In the genomic region with DNA sequence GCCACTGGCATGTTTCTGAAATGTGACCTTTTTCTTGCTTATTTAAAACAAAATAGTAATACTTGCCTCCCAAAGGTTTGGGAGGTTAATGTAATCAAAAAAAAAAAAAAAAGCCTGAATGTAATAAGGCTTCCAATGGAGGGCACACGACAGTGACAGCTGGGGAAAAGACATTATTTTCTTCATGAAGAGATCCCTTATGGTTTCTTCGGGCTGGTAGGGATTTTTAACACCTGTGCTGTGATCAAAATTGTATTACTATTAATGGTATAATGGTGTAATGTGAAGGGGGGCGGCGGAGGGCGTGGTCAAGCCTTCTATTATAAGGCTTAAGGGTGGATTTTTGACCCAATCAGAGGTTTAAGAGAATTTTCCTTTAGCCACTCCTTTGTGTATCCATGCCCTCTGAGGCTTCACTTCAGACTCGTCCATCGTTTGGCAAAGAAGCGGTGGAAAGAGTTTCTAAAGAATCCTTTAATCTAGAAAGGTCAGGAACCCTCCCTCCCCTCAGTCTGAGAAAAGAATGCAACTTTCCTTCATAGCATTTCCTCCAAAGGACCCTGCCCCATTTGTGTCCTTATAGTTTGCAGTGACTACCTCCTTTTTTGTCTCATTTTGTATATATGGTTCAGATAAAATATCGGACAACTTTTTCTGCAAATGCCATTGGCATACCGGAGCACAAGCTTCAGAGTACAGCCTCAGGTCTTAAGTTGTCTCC, we compare ENCODE assay signal across 2 cellular contexts.
TF ChIP-seq lines count a peak whose summit lies in the region.

No MANE protein-coding gene starts in this region.

TF ChIP-seq in A549, 52 proteins besides CTCF, POLR2A, EP300 and RAD21 (continued from another document):
- TF ChIP-seq, protein P1, sequence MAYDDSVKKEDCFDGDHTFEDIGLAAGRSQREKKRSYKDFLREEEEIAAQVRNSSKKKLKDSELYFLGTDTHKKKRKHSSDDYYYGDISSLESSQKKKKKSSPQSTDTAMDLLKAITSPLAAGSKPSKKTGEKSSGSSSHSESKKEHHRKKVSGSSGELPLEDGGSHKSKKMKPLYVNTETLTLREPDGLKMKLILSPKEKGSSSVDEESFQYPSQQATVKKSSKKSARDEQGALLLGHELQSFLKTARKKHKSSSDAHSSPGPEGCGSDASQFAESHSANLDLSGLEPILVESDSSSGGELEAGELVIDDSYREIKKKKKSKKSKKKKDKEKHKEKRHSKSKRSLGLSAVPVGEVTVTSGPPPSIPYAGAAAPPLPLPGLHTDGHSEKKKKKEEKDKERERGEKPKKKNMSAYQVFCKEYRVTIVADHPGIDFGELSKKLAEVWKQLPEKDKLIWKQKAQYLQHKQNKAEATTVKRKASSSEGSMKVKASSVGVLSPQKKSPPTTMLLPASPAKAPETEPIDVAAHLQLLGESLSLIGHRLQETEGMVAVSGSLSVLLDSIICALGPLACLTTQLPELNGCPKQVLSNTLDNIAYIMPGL (CRISPR knock-in tag; IDR thresholded peaks at IDR 0.05; ENCODE audit: borderline replicate concordance), result no peak
- 0 out of 4 replicates have a peak, but pooled peaks of 1 of the 2 experiments have one; percentile 2 for TF ChIP-seq CEBPB (IDR thresholded peaks at IDR 0.05)
- TF ChIP-seq, protein P2, sequence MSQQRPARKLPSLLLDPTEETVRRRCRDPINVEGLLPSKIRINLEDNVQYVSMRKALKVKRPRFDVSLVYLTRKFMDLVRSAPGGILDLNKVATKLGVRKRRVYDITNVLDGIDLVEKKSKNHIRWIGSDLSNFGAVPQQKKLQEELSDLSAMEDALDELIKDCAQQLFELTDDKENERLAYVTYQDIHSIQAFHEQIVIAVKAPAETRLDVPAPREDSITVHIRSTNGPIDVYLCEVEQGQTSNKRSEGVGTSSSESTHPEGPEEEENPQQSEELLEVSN (IDR thresholded peaks at IDR 0.05; ENCODE audit: borderline replicate concordance, low read depth), result no peak
- TF ChIP-seq FOSL2 (IDR thresholded peaks at IDR 0.05), result no peak
- TF ChIP-seq FOSL2 (CRISPR knock-in tag; IDR thresholded peaks at IDR 0.05), result 0 out of 2 replicates have a peak, but pooled peaks have one; percentile 13
- peak; percentile 59 to 86; a peak in 4 of 5 replicates for TF ChIP-seq JUN (IDR thresholded peaks at IDR 0.05)
- TF ChIP-seq, protein P3, sequence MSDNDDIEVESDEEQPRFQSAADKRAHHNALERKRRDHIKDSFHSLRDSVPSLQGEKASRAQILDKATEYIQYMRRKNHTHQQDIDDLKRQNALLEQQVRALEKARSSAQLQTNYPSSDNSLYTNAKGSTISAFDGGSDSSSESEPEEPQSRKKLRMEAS (IDR thresholded peaks at IDR 0.05), result 0 out of 2 replicates have a peak, but pooled peaks have one; percentile 17
- TF ChIP-seq ZNF302 (CRISPR knock-in tag; IDR thresholded peaks at IDR 0.05), result no peak
- TF ChIP-seq USF2 (IDR thresholded peaks at IDR 0.05), result no peak
- no peak for TF ChIP-seq TFCP2L1 (CRISPR knock-in tag; IDR thresholded peaks at IDR 0.05)

TF ChIP-seq in WTC11, 78 proteins besides CTCF, POLR2A, EP300 and RAD21 (continued from another document):
- TF ChIP-seq PRRX2 (CRISPR knock-in tag; IDR thresholded peaks at IDR 0.05) (no peak), ZNF512 (CRISPR knock-in tag; IDR thresholded peaks at IDR 0.05; ENCODE audit: borderline replicate concordance) (no peak), NFATC4 (CRISPR knock-in tag; IDR thresholded peaks at IDR 0.05) (no peak), ZNF317 (CRISPR knock-in tag; IDR thresholded peaks at IDR 0.05; ENCODE audit: borderline replicate concordance, low read depth) (no peak), KAT7 (CRISPR knock-in tag; IDR thresholded peaks at IDR 0.05; ENCODE audit: borderline replicate concordance) (no peak), ZNF121 (CRISPR knock-in tag; IDR thresholded peaks at IDR 0.05) (no peak), ZNF423 (CRISPR knock-in tag; IDR thresholded peaks at IDR 0.05) (no peak), SOX15 (CRISPR knock-in tag; IDR thresholded peaks at IDR 0.05) (no peak), NFE2L1 (CRISPR knock-in tag; IDR thresholded peaks at IDR 0.05) (no peak), GRHL2 (CRISPR knock-in tag; IDR thresholded peaks at IDR 0.05; ENCODE audit: insufficient replicate concordance, severe bottlenecking) (no peak), EMX1 (CRISPR knock-in tag; IDR thresholded peaks at IDR 0.05) (no peak), FOXP1 (CRISPR knock-in tag; IDR thresholded peaks at IDR 0.05; ENCODE audit: borderline replicate concordance) (no peak), FOXJ3 (CRISPR knock-in tag; IDR thresholded peaks at IDR 0.05; ENCODE audit: borderline replicate concordance) (no peak)
- TF ChIP-seq, protein P4, sequence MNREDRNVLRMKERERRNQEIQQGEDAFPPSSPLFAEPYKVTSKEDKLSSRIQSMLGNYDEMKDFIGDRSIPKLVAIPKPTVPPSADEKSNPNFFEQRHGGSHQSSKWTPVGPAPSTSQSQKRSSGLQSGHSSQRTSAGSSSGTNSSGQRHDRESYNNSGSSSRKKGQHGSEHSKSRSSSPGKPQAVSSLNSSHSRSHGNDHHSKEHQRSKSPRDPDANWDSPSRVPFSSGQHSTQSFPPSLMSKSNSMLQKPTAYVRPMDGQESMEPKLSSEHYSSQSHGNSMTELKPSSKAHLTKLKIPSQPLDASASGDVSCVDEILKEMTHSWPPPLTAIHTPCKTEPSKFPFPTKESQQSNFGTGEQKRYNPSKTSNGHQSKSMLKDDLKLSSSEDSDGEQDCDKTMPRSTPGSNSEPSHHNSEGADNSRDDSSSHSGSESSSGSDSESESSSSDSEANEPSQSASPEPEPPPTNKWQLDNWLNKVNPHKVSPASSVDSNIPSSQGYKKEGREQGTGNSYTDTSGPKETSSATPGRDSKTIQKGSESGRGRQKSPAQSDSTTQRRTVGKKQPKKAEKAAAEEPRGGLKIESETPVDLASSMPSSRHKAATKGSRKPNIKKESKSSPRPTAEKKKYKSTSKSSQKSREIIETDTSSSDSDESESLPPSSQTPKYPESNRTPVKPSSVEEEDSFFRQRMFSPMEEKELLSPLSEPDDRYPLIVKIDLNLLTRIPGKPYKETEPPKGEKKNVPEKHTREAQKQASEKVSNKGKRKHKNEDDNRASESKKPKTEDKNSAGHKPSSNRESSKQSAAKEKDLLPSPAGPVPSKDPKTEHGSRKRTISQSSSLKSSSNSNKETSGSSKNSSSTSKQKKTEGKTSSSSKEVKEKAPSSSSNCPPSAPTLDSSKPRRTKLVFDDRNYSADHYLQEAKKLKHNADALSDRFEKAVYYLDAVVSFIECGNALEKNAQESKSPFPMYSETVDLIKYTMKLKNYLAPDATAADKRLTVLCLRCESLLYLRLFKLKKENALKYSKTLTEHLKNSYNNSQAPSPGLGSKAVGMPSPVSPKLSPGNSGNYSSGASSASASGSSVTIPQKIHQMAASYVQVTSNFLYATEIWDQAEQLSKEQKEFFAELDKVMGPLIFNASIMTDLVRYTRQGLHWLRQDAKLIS (CRISPR knock-in tag; IDR thresholded peaks at IDR 0.05; ENCODE audit: borderline replicate concordance), result no peak
